ENCODE assay signal across 8 cellular contexts in the genomic region with DNA sequence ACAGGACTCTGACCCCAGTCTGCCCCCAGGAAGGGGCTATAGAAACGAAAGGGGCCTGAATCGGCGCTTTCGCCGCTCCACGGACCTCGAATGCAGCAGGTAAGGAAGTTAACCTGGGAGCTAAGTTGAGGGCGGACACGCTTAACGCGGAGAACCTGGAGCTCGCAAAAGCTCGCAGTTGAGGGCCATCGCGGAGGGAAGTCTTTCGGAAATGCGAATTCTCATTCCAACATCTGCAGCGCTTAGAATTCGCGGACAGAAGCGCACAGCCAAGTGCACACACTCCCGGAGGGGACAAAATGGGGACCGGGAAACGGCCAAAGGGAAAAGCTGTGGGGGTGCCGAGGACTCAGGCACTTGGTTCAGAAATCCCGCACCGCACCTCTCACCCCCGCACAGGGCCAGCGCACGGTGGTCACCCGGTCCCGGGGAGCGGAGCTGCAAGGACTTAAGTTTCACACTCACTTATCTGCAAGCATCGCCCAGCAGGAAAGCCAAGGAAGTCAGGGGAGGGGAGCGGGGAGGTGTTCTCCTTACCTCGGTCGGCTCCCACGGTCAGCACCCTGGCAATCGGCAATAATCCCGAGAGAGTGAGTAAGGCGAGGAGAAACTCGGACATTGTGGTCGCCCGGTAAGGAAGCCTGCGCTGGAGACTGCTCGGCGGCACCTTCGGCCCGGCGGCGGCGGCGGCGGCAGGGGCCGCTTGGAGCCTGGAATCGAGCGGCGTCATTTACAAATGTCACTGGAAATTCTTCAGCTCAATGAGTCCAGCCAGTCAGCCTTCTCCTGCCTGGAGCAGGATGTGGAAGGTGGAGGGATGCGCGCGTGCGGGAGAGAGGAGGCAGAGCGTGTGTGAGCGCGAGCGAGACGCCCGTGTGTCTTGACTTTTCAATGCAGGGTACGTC. TPM values are rescaled to one million over a fixed set of nuclear protein-coding genes. Genes with fewer than 3 reads are reported as not detected.
DNase-seq lines count a peak whose midpoint lies in the region; ATAC-seq lines count a peak whose summit lies in the region.

No MANE protein-coding gene starts in this region.

- no peak overlapping the region for H3K27ac Mint-ChIP-seq in immature natural killer cell
- H3K27ac Mint-ChIP-seq in T-cell = peak overlapping the region in 1 of 2 donors; percentile 36

- H3K27ac ChIP-seq in caudate nucleus (ENCODE audit: low read depth, low read length) = peak overlapping the region; percentile 97
- peak overlapping the region in 7 of 21 experiments; percentile 5 to 68 (median 33) for H3K27ac ChIP-seq in skin epidermis

- H3K27me3 Mint-ChIP-seq in immature natural killer cell (ENCODE audit: low read depth in 3 of 3) = peaks cover 3 to 11% (median 4%) of the 10 kb centered on the region in 3 donors
- peaks cover 25% of the 10 kb centered on the region in 2 donors for H3K27me3 Mint-ChIP-seq in T-cell

- H3K9me3 Mint-ChIP-seq in immature natural killer cell (peaks cover 8 to 24% (median 17%) of the 10 kb centered on the region in 6 donors), T-cell (peaks cover 2 to 10% (median 3%) of the 10 kb centered on the region in 3 donors)

- POLR2A ChIA-PET in T-cell (lab: Charles Lee) = interaction anchor here in 1 of 2 donors (0.6 kb wide), 1 partner anchor 458 kb away, joined by 4 read pairs; no protein-coding TSS in a partner anchor

- H3K4me3 Mint-ChIP-seq in immature natural killer cell (peak overlapping the region in 3 of 5 donors; percentile 27 to 52 (median 50)), T-cell (no peak overlapping the region)

- CTCF ChIA-PET in T-cell (lab: Charles Lee) = no interaction called here

- no peaks in the 10 kb centered on the region for H3K36me3 Mint-ChIP-seq in immature natural killer cell
- no peaks in the 10 kb centered on the region for H3K36me3 Mint-ChIP-seq in T-cell

- DNase-seq in DMS53 treated with DMSO at 0.1 percent for 48 hours (lab: John Stamatoyannopoulos, UW; ENCODE audit: unreplicated experiment) = peak; percentile 1
- DNase-seq in H4 (ENCODE audit: low spot score) = peak; percentile 57
- DNase-seq in NCI-H345 treated with DMSO at 0.1 percent for 48 hours (lab: John Stamatoyannopoulos, UW; ENCODE audit: unreplicated experiment) = peak; percentile 46
- DNase-seq in caudate nucleus (lab: John Stamatoyannopoulos, UW) = peak in 57 of 61 donors; percentile 9 to 88 (median 65)
- no peak for DNase-seq in immature natural killer cell
- DNase-seq in T-cell = no peak

- H3K4me3 ChIP-seq in skin epidermis = peak overlapping the region; percentile 23 to 58 (median 33)

- ATAC-seq in GM18517 (IDR thresholded peaks at IDR 0.05; ENCODE audit: unreplicated experiment) (no peak), T-cell (replicated peaks in 1 of 4) (no peak)

- H3K4me1 Mint-ChIP-seq in immature natural killer cell (peaks cover 0 to 7% of the 10 kb centered on the region in 2 donors), T-cell (peaks cover 0 to 10% (median 6%) of the 10 kb centered on the region in 3 donors)

RNA-seq across cellular contexts. Expression of gene LRP1B, which starts 0.5 kb away (rescaled TPM):
- 0.76 and 1.4 TPM in 2 replicates for total RNA-seq in H4 (2014; rRNA removed; shearing (Covaris generic))
- polyA plus RNA-seq in immature natural killer cell = not detected
- not detected for total RNA-seq in T-cell

Comparison
In these comparisons a context has a peak if more than half of its experiments do, and no peak if none do; other contexts are left out.
1. DNase-seq: peak in DMS53 treated with DMSO at 0.1 percent for 48 hours (single experiment), H4 (single experiment), NCI-H345 treated with DMSO at 0.1 percent for 48 hours (single experiment) and caudate nucleus (57 of 61); none in immature natural killer cell (0 of 3) and T-cell (0 of 34).
2. H3K4me3 Mint-ChIP-seq: peak in immature natural killer cell (3 of 5); none in T-cell (0 of 3).